In genomic region chr10:71646051-71646450, GRCh38 we compare ENCODE assay signal across 1 cellular context.
TF ChIP-seq lines count a peak whose summit lies in the region.

No MANE protein-coding gene starts in this region.

TF ChIP-seq in SK-N-SH, 30 proteins besides CTCF, POLR2A, EP300 and RAD21 (continued from another document):
- TF ChIP-seq USF2 (IDR thresholded peaks at IDR 0.05; ENCODE audit: borderline replicate concordance, low read depth, low read length), result no peak
- TF ChIP-seq FOXM1 (IDR thresholded peaks at IDR 0.05; ENCODE audit: low read depth), result no peak
- no peak for TF ChIP-seq MAX (IDR thresholded peaks at IDR 0.05; ENCODE audit: low read depth)
- TF ChIP-seq SIN3A (IDR thresholded peaks at IDR 0.05; ENCODE audit: borderline replicate concordance, low read depth, low read length), result no peak
